In the genomic region with DNA sequence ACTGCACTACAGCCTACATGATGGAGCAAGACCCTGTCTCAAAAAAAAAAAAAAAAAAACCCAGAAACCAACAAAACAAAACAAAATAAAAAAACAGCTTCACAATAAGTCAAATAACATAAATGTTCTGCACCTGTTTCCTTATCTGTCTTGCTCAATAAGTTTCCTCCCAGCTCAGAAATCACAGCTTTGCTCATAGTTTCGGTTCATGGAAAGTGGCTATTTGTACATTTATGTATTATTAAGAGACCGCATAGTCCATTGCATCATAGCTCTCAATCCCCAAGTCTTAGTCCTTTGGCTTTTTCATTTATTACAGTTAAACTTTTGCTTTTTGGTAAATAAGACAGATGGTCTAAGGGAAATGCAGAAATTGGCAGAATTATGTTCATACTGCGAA, we compare ENCODE assay signal across 1 cellular context.
TF ChIP-seq lines count a peak whose summit lies in the region.

No MANE protein-coding gene starts in this region.

TF ChIP-seq in HepG2, 621 proteins besides CTCF, POLR2A, EP300 and RAD21 (continued from another document):
- TF ChIP-seq, protein P1, sequence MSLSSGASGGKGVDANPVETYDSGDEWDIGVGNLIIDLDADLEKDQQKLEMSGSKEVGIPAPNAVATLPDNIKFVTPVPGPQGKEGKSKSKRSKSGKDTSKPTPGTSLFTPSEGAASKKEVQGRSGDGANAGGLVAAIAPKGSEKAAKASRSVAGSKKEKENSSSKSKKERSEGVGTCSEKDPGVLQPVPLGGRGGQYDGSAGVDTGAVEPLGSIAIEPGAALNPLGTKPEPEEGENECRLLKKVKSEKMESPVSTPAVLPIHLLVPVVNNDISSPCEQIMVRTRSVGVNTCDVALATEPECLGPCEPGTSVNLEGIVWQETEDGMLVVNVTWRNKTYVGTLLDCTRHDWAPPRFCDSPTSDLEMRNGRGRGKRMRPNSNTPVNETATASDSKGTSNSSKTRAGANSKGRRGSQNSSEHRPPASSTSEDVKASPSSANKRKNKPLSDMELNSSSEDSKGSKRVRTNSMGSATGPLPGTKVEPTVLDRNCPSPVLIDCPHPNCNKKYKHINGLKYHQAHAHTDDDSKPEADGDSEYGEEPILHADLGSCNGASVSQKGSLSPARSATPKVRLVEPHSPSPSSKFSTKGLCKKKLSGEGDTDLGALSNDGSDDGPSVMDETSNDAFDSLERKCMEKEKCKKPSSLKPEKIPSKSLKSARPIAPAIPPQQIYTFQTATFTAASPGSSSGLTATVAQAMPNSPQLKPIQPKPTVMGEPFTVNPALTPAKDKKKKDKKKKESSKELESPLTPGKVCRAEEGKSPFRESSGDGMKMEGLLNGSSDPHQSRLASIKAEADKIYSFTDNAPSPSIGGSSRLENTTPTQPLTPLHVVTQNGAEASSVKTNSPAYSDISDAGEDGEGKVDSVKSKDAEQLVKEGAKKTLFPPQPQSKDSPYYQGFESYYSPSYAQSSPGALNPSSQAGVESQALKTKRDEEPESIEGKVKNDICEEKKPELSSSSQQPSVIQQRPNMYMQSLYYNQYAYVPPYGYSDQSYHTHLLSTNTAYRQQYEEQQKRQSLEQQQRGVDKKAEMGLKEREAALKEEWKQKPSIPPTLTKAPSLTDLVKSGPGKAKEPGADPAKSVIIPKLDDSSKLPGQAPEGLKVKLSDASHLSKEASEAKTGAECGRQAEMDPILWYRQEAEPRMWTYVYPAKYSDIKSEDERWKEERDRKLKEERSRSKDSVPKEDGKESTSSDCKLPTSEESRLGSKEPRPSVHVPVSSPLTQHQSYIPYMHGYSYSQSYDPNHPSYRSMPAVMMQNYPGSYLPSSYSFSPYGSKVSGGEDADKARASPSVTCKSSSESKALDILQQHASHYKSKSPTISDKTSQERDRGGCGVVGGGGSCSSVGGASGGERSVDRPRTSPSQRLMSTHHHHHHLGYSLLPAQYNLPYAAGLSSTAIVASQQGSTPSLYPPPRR (CRISPR knock-in tag; IDR thresholded peaks at IDR 0.05; ENCODE audit: borderline replicate concordance) = no peak
- TF ChIP-seq ZNF605 (CRISPR knock-in tag; IDR thresholded peaks at IDR 0.05) (no peak), SP2 (CRISPR knock-in tag; IDR thresholded peaks at IDR 0.05) (no peak), TRIM24 (CRISPR knock-in tag; IDR thresholded peaks at IDR 0.05) (no peak), ISL2 (CRISPR knock-in tag; IDR thresholded peaks at IDR 0.05) (no peak), SRSF1 (optimal IDR thresholded peaks at IDR 0.05; ENCODE audit: low read depth, low read length) (no peak)
- TF ChIP-seq, protein P2, sequence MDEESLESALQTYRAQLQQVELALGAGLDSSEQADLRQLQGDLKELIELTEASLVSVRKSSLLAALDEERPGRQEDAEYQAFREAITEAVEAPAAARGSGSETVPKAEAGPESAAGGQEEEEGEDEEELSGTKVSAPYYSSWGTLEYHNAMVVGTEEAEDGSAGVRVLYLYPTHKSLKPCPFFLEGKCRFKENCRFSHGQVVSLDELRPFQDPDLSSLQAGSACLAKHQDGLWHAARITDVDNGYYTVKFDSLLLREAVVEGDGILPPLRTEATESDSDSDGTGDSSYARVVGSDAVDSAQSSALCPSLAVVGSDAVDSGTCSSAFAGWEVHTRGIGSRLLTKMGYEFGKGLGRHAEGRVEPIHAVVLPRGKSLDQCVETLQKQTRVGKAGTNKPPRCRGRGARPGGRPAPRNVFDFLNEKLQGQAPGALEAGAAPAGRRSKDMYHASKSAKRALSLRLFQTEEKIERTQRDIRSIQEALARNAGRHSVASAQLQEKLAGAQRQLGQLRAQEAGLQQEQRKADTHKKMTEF (CRISPR knock-in tag; IDR thresholded peaks at IDR 0.05) = no peak
